In the genomic region with DNA sequence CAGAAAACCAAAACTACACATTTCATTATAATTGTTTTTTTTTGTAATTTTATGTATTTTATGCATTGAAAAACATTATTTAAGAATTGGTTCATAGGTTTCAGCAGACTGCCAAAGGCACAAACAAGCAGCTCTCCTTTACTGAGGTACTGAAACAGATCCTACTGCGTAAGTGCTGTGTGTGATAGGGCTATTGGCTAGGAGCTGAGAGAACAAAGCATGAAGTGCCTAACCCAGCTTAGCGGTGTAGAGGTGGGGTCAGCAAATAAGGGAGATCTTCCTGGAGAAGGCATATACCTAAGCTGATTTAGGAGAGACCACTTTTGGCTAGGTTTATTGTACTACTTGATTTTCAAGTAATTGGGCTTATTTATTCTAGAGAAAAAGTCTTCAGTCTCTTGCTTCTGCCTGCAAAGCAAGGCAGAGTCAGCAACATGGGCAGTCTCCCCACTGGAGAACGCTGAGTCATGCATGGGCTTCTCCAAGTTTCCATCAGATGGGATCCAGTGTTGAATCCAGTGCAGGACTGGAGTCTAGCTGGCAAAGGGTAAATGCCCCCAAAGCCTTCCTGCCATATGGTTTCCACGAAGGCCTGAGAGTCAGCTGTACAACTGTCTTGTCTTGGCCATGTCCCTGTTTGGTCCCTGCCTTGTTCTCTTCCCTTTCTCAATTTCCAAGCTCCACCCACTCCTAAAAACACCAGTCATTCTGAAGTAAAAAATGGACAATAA, we compare ENCODE assay signal across 11 cellular contexts. TPM values are rescaled to one million over a fixed set of nuclear protein-coding genes. Genes with fewer than 3 reads are reported as not detected.
DNase-seq lines count a peak whose midpoint lies in the region; ATAC-seq and TF ChIP-seq lines count a peak whose summit lies in the region.
"Had no signal": no experiment of that assay in that cellular context is flagged by ENCODE, and none has a peak within 500 bp of the region (broad histone marks: within the 10 kb centered on the region; RNA-seq: fewer than 3 reads in every experiment).

No MANE protein-coding gene starts in this region.

- peaks cover 2% of the 10 kb centered on the region for H3K27me3 Mint-ChIP-seq in neural progenitor cell (ENCODE audit: insufficient read depth, low read depth)
- H3K27me3 Mint-ChIP-seq: type B pancreatic cell had no signal

- H3K9me3 Mint-ChIP-seq in neural progenitor cell = no peaks in the 10 kb centered on the region

- no peak overlapping the region for H3K4me3 Mint-ChIP-seq in neural progenitor cell
- H3K4me3 Mint-ChIP-seq: type B pancreatic cell had no signal

- H3K27ac ChIP-seq in neural progenitor cell (no peak overlapping the region), gastroesophageal sphincter (no peak overlapping the region)
- H3K27ac ChIP-seq: ovary had no signal

- H3K36me3 ChIP-seq in MG63 = peaks cover 4% of the 10 kb centered on the region; the same call in 1 of the 2 replicates
- H3K36me3 ChIP-seq in neural progenitor cell = no peaks in the 10 kb centered on the region
- H3K36me3 ChIP-seq in gastroesophageal sphincter = peaks cover 0 to 26% of the 10 kb centered on the region in 2 donors
- H3K36me3 ChIP-seq: ovary had no signal

- H3K4me1 ChIP-seq in neural progenitor cell (peaks cover 7% of the 10 kb centered on the region), gastroesophageal sphincter (no peaks in the 10 kb centered on the region)

- H3K36me3 Mint-ChIP-seq in neural progenitor cell = peaks cover 14% of the 10 kb centered on the region

- ATAC-seq in gastroesophageal sphincter (no peak), GM18868 (IDR thresholded peaks at IDR 0.05; ENCODE audit: unreplicated experiment) (no peak)

- no peaks in the 10 kb centered on the region; the same call in 1 of the 2 replicates for H3K27me3 ChIP-seq in MG63
- no peaks in the 10 kb centered on the region for H3K27me3 ChIP-seq in neural progenitor cell
- H3K27me3 ChIP-seq in gastroesophageal sphincter = no peaks in the 10 kb centered on the region
- H3K27me3 ChIP-seq: ovary had no signal

- no peak overlapping the region for H3K27ac Mint-ChIP-seq in neural progenitor cell
- H3K27ac Mint-ChIP-seq: type B pancreatic cell had no signal

- no peak overlapping the region for H3K9ac ChIP-seq in neural progenitor cell

- 58 to 71% methylated on average over 3 to 4 of the region's 4 CpGs for WGBS in gastroesophageal sphincter (ENCODE audit: low coverage in 1 of 2), 2 donors

- no peak for TF ChIP-seq POLR2A in gastroesophageal sphincter (IDR thresholded peaks at IDR 0.05)

- no peak for TF ChIP-seq EP300 in gastroesophageal sphincter (IDR thresholded peaks at IDR 0.05)

- no peak for TF ChIP-seq CTCF in neural progenitor cell (IDR thresholded peaks at IDR 0.05)
- no peak for TF ChIP-seq CTCF in gastroesophageal sphincter (IDR thresholded peaks at IDR 0.05)

- no peak overlapping the region for H3K4me2 ChIP-seq in neural progenitor cell

- no peaks in the 10 kb centered on the region for H3K4me1 Mint-ChIP-seq in neural progenitor cell

- H4K20me1 ChIP-seq in neural progenitor cell (ENCODE audit: low read depth) = no peaks in the 10 kb centered on the region

- no peak overlapping the region for H2AFZ ChIP-seq in neural progenitor cell (replicated peaks)

- H3K4me3 ChIP-seq in MG63 = no peak overlapping the region
- H3K4me3 ChIP-seq in neural progenitor cell = no peak overlapping the region
- no peak overlapping the region for H3K4me3 ChIP-seq in gastroesophageal sphincter
- H3K4me3 ChIP-seq: ovary had no signal

- peaks cover 7% of the 10 kb centered on the region for H3F3A ChIP-seq in neural progenitor cell (ENCODE audit: low read depth)

- DNase-seq in NCI-H82 (lab: John Stamatoyannopoulos, UW) (peak; percentile 41), NCI-H82 treated with DMSO at 0.1 percent for 48 hours (lab: John Stamatoyannopoulos, UW; ENCODE audit: unreplicated experiment) (no peak), MG63 (peak; percentile 65), dermis blood vessel endothelial cell (peak; percentile 23), neural progenitor cell (ENCODE audit: low spot score) (peak; percentile 18), amygdala (lab: John Stamatoyannopoulos, UW) (no peak)
- DNase-seq: NCI-H510A, ovary had no signal

- H3K9me3 ChIP-seq in MG63 = no peaks in the 10 kb centered on the region
- H3K9me3 ChIP-seq in neural progenitor cell (ENCODE audit: low read depth) = no peaks in the 10 kb centered on the region
- no peaks in the 10 kb centered on the region for H3K9me3 ChIP-seq in gastroesophageal sphincter
- H3K9me3 ChIP-seq: ovary had no signal

- H3K79me2 ChIP-seq in neural progenitor cell (ENCODE audit: low read depth) = no peaks in the 10 kb centered on the region

RNA-seq across cellular contexts. Expression of a gene that starts 18.0 kb away (rescaled TPM):
- 72.2 and 95.0 TPM in 2 replicates for total RNA-seq in MG63 (2014; rRNA removed; shearing (Covaris generic); ENCODE audit: low replicate concordance)
- total RNA-seq in dermis blood vessel endothelial cell (94.1 and 103 TPM in 2 replicates), neural progenitor cell (ENCODE audit: low replicate concordance) (107 and 120 TPM in 2 replicates), gastroesophageal sphincter (10 to 100 TPM; 40.7 to 48.6 (median 44.4) TPM)

RNA-seq across cellular contexts. Expression of a gene that starts 50.2 kb away (rescaled TPM):
- total RNA-seq in MG63 (2014; rRNA removed; shearing (Covaris generic); ENCODE audit: low replicate concordance) = 4.3 and 7.8 TPM in 2 replicates
- total RNA-seq in dermis blood vessel endothelial cell (13.9 and 14.1 TPM in 2 replicates), neural progenitor cell (ENCODE audit: low replicate concordance) (12.1 and 16.1 TPM in 2 replicates), gastroesophageal sphincter (10 to 100 TPM in 2 of 4 donors, 1 to 10 TPM in 2; 6.0 to 14.3 (median 10.0) TPM)

Comparison
In these comparisons a context has a peak if more than half of its experiments do, and no peak if none do; other contexts are left out.
1. DNase-seq: peak in NCI-H82 (single experiment), MG63 (single experiment), dermis blood vessel endothelial cell (single experiment) and neural progenitor cell (single experiment); none in NCI-H82 treated with DMSO at 0.1 percent for 48 hours (single experiment) and amygdala (0 of 56).